Comparison of ENCODE assay signal across 5 cellular contexts in the genomic region with DNA sequence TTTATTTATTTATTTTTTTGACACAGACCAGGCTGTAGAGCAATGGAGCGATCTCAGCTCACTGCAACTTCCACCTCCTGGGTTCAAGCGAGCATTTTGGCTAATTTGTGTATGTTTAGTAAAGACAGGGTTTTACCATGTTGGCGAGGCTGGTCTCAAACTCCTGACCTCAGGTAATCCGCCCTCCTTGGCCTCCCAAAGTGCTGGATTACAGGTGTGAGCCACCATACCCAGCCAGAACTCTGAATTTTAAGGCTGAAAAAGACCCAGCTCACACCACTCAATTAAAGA. TPM values are rescaled to one million over a fixed set of nuclear protein-coding genes. Genes with fewer than 3 reads are reported as not detected.
"Had no signal": no experiment of that assay in that cellular context is flagged by ENCODE, and none has a peak within 500 bp of the region (broad histone marks: within the 10 kb centered on the region; RNA-seq: fewer than 3 reads in every experiment).

No MANE protein-coding gene starts in this region.

RNA-seq across cellular contexts. Expression of gene ADRA1B, which starts 49.5 kb away (rescaled TPM):
- total RNA-seq: GM23338, H1, H9, HepG2, K562 had no signal
